Comparison of ENCODE assay signal across 26 cellular contexts in the genomic region with DNA sequence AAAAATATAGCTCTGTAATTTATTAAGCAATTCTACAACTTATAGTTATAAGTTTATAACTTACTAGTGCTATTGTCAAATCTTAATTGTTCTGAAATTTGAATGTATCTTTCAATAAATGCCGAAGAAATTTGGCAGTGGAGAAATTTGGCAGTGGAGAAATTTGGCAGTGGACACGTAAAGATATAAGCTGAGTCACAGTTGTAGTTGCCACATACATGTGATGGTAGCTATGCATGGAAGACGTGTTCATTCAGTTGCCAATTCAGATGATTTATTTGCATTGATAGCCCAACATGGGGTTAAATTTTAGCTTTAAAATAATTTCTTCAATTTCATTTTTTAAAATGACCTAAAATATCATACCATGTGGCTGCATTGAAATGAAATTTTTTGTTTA.
"Had no signal": no experiment of that assay in that cellular context is flagged by ENCODE, and none has a peak within 500 bp of the region (broad histone marks: within the 10 kb centered on the region; RNA-seq: fewer than 3 reads in every experiment).

No MANE protein-coding gene starts in this region.

- H3K36me3 Mint-ChIP-seq: activated CD8-positive, alpha-beta memory T cell treated with anti-CD3 and anti-CD28 coated beads, Interleukin-2, amount 10 ng/mL, durations not matched to agents 7 days and 5 days; activated naive CD4-positive, alpha-beta T cell treated with anti-CD3 and anti-CD28 coated beads, Interleukin-2, amount 50 U/mL, for 72 hours had no signal

- H3K27me3 Mint-ChIP-seq: activated B cell treated with CpG ODN at 0.5 μM for 24 hours; activated naive CD8-positive, alpha-beta T cell treated with anti-CD3 and anti-CD28 coated beads, Interleukin-2, amount 50 U/mL, for 24 hours had no signal

- H3K9me3 Mint-ChIP-seq: activated CD4-positive, alpha-beta T cell treated with anti-CD3 and anti-CD28 coated beads, Interleukin-2, amount 10 ng/mL, durations not matched to agents 24 days and 14 days; activated naive CD4-positive, alpha-beta T cell treated with anti-CD3 and anti-CD28 coated beads, Interleukin-2, amount 50 U/mL, for 72 hours; activated naive CD8-positive, alpha-beta T cell treated with anti-CD3 and anti-CD28 coated beads, Interleukin-2, amount 50 U/mL, for 24 hours; activated T-cell treated with anti-CD3 and anti-CD28 coated beads, Interleukin-2, amount 50 U/mL, for 24 hours; activated T-helper 1 cell treated with anti-CD3 and anti-CD28 coated beads, Interleukin-12 subunit alpha, Interleukin-12 subunit beta, Interleukin-2, Interleukin-4 antibody, amounts not matched to agents 30 ng/mL and 10 ng/mL and 1 ng/mL, durations not matched to agents 14 hours and 24 hours and 36 hours had no signal

- H3K9me3 ChIP-seq: body of pancreas had no signal

- H3K27ac ChIP-seq: ascending aorta, body of pancreas, cardiac muscle cell had no signal

- H3K27me3 ChIP-seq: ascending aorta, body of pancreas, cardiac muscle cell had no signal

- H3K27ac Mint-ChIP-seq: activated B cell treated with CpG ODN at 0.5 μM for 24 hours; activated CD4-positive, alpha-beta T cell treated with anti-CD3 and anti-CD28 coated beads, Interleukin-2, amount 10 ng/mL, durations not matched to agents 24 days and 14 days; activated CD8-positive, alpha-beta memory T cell treated with anti-CD3 and anti-CD28 coated beads, Interleukin-2, amount 10 ng/mL, durations not matched to agents 7 days and 5 days; activated naive CD4-positive, alpha-beta T cell treated with anti-CD3 and anti-CD28 coated beads, Interleukin-2, amount 50 U/mL, for 72 hours; activated naive CD8-positive, alpha-beta T cell treated with anti-CD3 and anti-CD28 coated beads, Interleukin-2, amount 50 U/mL, for 24 hours; activated T-cell treated with anti-CD3 and anti-CD28 coated beads, Interleukin-2, amount 50 U/mL, for 24 hours; activated T-helper 1 cell treated with anti-CD3 and anti-CD28 coated beads, Interleukin-12 subunit alpha, Interleukin-12 subunit beta, Interleukin-2, Interleukin-4 antibody, amounts not matched to agents 30 ng/mL and 10 ng/mL and 1 ng/mL, durations not matched to agents 14 hours and 24 hours and 36 hours; T-helper 17 cell had no signal

- H3K4me1 ChIP-seq: ascending aorta had no signal

- H3K4me1 Mint-ChIP-seq: activated B cell treated with CpG ODN at 0.5 μM for 24 hours; activated CD4-positive, alpha-beta T cell treated with anti-CD3 and anti-CD28 coated beads, Interleukin-2, amount 10 ng/mL, durations not matched to agents 24 days and 14 days; activated CD8-positive, alpha-beta memory T cell treated with anti-CD3 and anti-CD28 coated beads, Interleukin-2, amount 10 ng/mL, durations not matched to agents 7 days and 5 days; activated naive CD8-positive, alpha-beta T cell treated with anti-CD3 and anti-CD28 coated beads, Interleukin-2, amount 50 U/mL, for 24 hours; T-helper 17 cell had no signal

- H3K4me3 Mint-ChIP-seq: activated B cell treated with CpG ODN at 0.5 μM for 24 hours; activated CD4-positive, alpha-beta T cell treated with anti-CD3 and anti-CD28 coated beads, Interleukin-2, amount 10 ng/mL, durations not matched to agents 24 days and 14 days; activated CD8-positive, alpha-beta memory T cell treated with anti-CD3 and anti-CD28 coated beads, Interleukin-2, amount 10 ng/mL, durations not matched to agents 7 days and 5 days; activated naive CD8-positive, alpha-beta T cell treated with anti-CD3 and anti-CD28 coated beads, Interleukin-2, amount 50 U/mL, for 24 hours; activated T-cell treated with anti-CD3 and anti-CD28 coated beads, Interleukin-2, amount 50 U/mL, for 24 hours; activated T-helper 1 cell treated with anti-CD3 and anti-CD28 coated beads, Interleukin-12 subunit alpha, Interleukin-12 subunit beta, Interleukin-2, Interleukin-4 antibody, amounts not matched to agents 30 ng/mL and 10 ng/mL and 1 ng/mL, durations not matched to agents 14 hours and 24 hours and 36 hours; T-helper 17 cell had no signal

- DNase-seq: activated B cell treated with CpG ODN at 0.5 μM for 24 hours; activated CD4-positive, alpha-beta T cell treated with anti-CD3 and anti-CD28 coated beads for 1 hour; activated CD4-positive, alpha-beta T cell treated with anti-CD3 and anti-CD28 coated beads, Interleukin-2, amount 50 U/mL, for 48 hours; activated CD8-positive, alpha-beta memory T cell treated with anti-CD3 and anti-CD28 coated beads, Interleukin-2, amount 10 ng/mL, durations not matched to agents 7 days and 5 days; activated effector memory CD4-positive, alpha-beta T cell treated with anti-CD3 and anti-CD28 coated beads, Interleukin-2, amount 50 U/mL, for 16 hours; activated naive CD4-positive, alpha-beta T cell treated with Interleukin-2 at 50 U/mL for 16 hours; activated naive CD8-positive, alpha-beta T cell treated with anti-CD3 and anti-CD28 coated beads, Interleukin-2, amount 50 U/mL, for 24 hours; activated T-cell treated with anti-CD3 and anti-CD28 coated beads, Interleukin-2, amount 50 U/mL, for 24 hours; amniotic stem cell; body of pancreas; NCI-H1092; NCI-H1417; NCI-H1930; NCI-H2171; NCI-H2227 treated with DMSO at 0.1 percent for 48 hours; NCI-H510A; NCI-H526 treated with DMSO at 0.1 percent for 48 hours; NCI-H82; SIG-M5; T-helper 17 cell; T-helper 9 cell had no signal

- H3K4me3 ChIP-seq: ascending aorta, body of pancreas, cardiac muscle cell had no signal

- ATAC-seq: activated CD8-positive, alpha-beta memory T cell treated with anti-CD3 and anti-CD28 coated beads, Interleukin-2, amount 10 ng/mL, durations not matched to agents 7 days and 5 days; activated naive CD4-positive, alpha-beta T cell treated with anti-CD3 and anti-CD28 coated beads, Interleukin-2, amount 50 U/mL, for 72 hours; activated naive CD8-positive, alpha-beta T cell treated with anti-CD3 and anti-CD28 coated beads, Interleukin-2, amount 50 U/mL, for 24 hours; body of pancreas; T-helper 17 cell had no signal

- H3K36me3 ChIP-seq: ascending aorta, cardiac muscle cell had no signal
